In the genomic region with DNA sequence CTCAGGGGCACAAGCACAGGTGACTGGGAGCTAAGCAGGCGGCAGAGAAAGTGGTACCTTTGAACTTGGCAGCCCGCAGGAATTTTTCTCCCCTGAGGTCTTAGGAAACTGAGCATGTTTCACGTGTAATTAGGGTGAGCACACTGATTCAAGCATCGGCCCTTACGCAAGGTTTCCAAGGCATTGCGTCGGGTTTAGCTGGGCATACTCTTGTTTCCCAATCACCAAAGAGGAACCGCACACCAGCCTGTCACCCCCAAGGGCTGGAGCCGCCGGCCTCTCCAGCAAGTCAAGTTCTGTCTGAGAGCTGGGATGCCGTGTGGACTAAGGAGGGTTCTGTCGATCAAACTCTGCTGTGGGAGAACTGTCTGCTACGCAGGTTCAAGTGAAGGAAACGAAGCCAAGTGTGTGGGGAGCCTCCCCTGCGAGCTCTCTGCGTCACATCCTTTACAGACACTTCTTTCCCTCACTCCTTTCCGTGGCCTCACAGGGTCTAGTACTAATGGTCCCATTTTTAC, we compare ENCODE assay signal across 8 cellular contexts. TPM values are rescaled to one million over a fixed set of nuclear protein-coding genes. Genes with fewer than 3 reads are reported as not detected.
DNase-seq lines count a peak whose midpoint lies in the region; ATAC-seq and TF ChIP-seq lines count a peak whose summit lies in the region.

No MANE protein-coding gene starts in this region.

- no peak for TF ChIP-seq CTCF in cardiac fibroblast (IDR thresholded peaks at IDR 0.05; ENCODE audit: low read depth, low read length)

- peak overlapping the region in 17 of 21 experiments; percentile 31 to 78 (median 62) for H3K27ac ChIP-seq in skin epidermis

- H3K4me3 ChIP-seq in cardiac fibroblast (replicated peaks in 1 of 2; ENCODE audit: low read depth in 2 of 2, low read length in 2 of 2), result no peak overlapping the region
- H3K4me3 ChIP-seq in skin epidermis, result no peak overlapping the region

- peak; percentile 79 for DNase-seq in HS-5 (ENCODE audit: low read depth)
- DNase-seq in cardiac fibroblast (ENCODE audit: low read depth in 2 of 2), result peak; percentile 98 to 99
- peak; percentile 34 to 57 for DNase-seq in left colon
- no peak for DNase-seq in NCI-H510A (lab: John Stamatoyannopoulos, UW)
- DNase-seq in foreskin melanocyte, result no peak

- intact Hi-C loops in left colon (cut with DNase I, micrococcal nuclease), result no loop called here

- ATAC-seq in left colon (peak; percentile 29), GM21381 (IDR thresholded peaks at IDR 0.05; ENCODE audit: unreplicated experiment) (no peak), HG02571 (IDR thresholded peaks at IDR 0.05; ENCODE audit: unreplicated experiment) (no peak)

RNA-seq across cellular contexts. Expression of a gene that starts 53.0 kb away (rescaled TPM):
- 100 to 1,000 TPM; 201 to 223 TPM for total RNA-seq in left colon

Comparison
In these comparisons a context has a peak if more than half of its experiments do, and no peak if none do; other contexts are left out.
1. DNase-seq: peak in HS-5 (single experiment), cardiac fibroblast (2 of 2) and left colon (2 of 2); none in NCI-H510A (single experiment) and foreskin melanocyte (single experiment).